Comparison of ENCODE assay signal across 1 cellular context in the genomic region with DNA sequence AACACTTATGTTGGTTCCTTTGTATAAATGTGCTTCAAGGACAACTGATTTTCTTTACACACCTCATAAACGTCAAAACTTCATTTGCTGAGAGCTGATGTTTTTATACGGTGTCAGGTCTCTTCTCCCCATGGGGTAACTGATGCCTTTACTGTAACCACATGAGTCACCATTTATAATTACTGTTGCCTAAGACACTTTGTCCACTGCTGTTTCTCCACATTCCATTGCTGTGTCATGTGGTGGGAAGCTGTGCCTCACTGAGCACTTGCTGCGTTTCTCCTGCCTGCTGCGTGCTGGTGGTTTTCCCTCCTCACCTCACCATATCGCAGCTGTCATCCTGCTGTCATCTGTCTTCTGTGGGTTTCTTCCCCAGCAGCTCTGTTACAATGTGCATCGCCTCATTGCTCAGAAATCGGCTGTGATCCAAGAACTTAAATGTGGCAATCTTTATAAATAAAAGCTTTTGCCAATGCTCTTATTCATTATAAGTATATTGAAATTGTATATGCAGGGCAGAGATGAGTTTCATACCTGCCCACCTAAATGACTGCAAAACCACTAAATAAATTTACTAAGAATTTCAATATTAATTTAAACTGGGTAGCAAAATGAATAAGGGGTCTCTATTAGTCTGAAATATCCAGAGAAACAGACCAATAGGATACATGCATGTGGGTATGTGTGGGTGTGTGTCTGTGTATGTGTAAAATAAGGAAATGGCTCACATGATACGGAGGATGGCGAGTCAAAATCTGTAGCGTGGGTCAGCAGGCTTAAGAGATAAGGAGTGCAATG.
TF ChIP-seq lines count a peak whose summit lies in the region.

No MANE protein-coding gene starts in this region.

TF ChIP-seq in HEK293, 187 proteins besides CTCF, POLR2A, EP300 and RAD21 (continued from another document and continues in another):
- TF ChIP-seq, protein P1, sequence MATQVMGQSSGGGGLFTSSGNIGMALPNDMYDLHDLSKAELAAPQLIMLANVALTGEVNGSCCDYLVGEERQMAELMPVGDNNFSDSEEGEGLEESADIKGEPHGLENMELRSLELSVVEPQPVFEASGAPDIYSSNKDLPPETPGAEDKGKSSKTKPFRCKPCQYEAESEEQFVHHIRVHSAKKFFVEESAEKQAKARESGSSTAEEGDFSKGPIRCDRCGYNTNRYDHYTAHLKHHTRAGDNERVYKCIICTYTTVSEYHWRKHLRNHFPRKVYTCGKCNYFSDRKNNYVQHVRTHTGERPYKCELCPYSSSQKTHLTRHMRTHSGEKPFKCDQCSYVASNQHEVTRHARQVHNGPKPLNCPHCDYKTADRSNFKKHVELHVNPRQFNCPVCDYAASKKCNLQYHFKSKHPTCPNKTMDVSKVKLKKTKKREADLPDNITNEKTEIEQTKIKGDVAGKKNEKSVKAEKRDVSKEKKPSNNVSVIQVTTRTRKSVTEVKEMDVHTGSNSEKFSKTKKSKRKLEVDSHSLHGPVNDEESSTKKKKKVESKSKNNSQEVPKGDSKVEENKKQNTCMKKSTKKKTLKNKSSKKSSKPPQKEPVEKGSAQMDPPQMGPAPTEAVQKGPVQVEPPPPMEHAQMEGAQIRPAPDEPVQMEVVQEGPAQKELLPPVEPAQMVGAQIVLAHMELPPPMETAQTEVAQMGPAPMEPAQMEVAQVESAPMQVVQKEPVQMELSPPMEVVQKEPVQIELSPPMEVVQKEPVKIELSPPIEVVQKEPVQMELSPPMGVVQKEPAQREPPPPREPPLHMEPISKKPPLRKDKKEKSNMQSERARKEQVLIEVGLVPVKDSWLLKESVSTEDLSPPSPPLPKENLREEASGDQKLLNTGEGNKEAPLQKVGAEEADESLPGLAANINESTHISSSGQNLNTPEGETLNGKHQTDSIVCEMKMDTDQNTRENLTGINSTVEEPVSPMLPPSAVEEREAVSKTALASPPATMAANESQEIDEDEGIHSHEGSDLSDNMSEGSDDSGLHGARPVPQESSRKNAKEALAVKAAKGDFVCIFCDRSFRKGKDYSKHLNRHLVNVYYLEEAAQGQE (tag by site-specific recombination; IDR thresholded peaks at IDR 0.05): peak; percentile 59
- peak; percentile 65; the same call in 1 of the 2 replicates for TF ChIP-seq ZFP37 (tag by site-specific recombination; IDR thresholded peaks at IDR 0.05)
- TF ChIP-seq ZNF324 (tag by site-specific recombination; IDR thresholded peaks at IDR 0.05): peak; percentile 94
- TF ChIP-seq ZNF23 (tag by site-specific recombination; IDR thresholded peaks at IDR 0.05; ENCODE audit: borderline replicate concordance): no peak
- TF ChIP-seq ZNF623 (tag by site-specific recombination; IDR thresholded peaks at IDR 0.05): no peak
- peak; percentile 91 for TF ChIP-seq ZNF600 (tag by site-specific recombination; IDR thresholded peaks at IDR 0.05)
- peak; percentile 8; the same call in 1 of the 2 replicates for TF ChIP-seq ZNF426 (tag by site-specific recombination; IDR thresholded peaks at IDR 0.05)
- TF ChIP-seq, protein P2, sequence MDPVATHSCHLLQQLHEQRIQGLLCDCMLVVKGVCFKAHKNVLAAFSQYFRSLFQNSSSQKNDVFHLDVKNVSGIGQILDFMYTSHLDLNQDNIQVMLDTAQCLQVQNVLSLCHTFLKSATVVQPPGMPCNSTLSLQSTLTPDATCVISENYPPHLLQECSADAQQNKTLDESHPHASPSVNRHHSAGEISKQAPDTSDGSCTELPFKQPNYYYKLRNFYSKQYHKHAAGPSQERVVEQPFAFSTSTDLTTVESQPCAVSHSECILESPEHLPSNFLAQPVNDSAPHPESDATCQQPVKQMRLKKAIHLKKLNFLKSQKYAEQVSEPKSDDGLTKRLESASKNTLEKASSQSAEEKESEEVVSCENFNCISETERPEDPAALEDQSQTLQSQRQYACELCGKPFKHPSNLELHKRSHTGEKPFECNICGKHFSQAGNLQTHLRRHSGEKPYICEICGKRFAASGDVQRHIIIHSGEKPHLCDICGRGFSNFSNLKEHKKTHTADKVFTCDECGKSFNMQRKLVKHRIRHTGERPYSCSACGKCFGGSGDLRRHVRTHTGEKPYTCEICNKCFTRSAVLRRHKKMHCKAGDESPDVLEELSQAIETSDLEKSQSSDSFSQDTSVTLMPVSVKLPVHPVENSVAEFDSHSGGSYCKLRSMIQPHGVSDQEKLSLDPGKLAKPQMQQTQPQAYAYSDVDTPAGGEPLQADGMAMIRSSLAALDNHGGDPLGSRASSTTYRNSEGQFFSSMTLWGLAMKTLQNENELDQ (tag by site-specific recombination; IDR thresholded peaks at IDR 0.05; ENCODE audit: low read depth): no peak
- peak; percentile 98 for TF ChIP-seq ZSCAN23 (tag by site-specific recombination; IDR thresholded peaks at IDR 0.05)
- TF ChIP-seq ZBTB8A (tag by site-specific recombination; IDR thresholded peaks at IDR 0.05): peak; percentile 50; the same call in 1 of the 2 replicates
- TF ChIP-seq ZFP69B (tag by site-specific recombination; IDR thresholded peaks at IDR 0.05): peak; percentile 81
- TF ChIP-seq WT1 (tag by site-specific recombination; IDR thresholded peaks at IDR 0.05): peak; percentile 88
- TF ChIP-seq, protein P3, sequence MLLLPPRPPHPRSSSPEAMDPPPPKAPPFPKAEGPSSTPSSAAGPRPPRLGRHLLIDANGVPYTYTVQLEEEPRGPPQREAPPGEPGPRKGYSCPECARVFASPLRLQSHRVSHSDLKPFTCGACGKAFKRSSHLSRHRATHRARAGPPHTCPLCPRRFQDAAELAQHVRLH (tag by site-specific recombination; IDR thresholded peaks at IDR 0.05): no peak
- no peak for TF ChIP-seq ZNF423 (tag by site-specific recombination; IDR thresholded peaks at IDR 0.05)
- TF ChIP-seq ZNF184 (tag by site-specific recombination; IDR thresholded peaks at IDR 0.05): peak; percentile 77; the same call in 1 of the 2 replicates
- TF ChIP-seq ZNF341 (tag by site-specific recombination; IDR thresholded peaks at IDR 0.05; ENCODE audit: low read depth): peak; percentile 44; the same call in 1 of the 2 replicates
- peak; percentile 95 for TF ChIP-seq GLI2 (tag by site-specific recombination; IDR thresholded peaks at IDR 0.05; ENCODE audit: borderline replicate concordance, low read depth)
- peak; percentile 60; the same call in 1 of the 2 replicates for TF ChIP-seq ZNF76 (tag by site-specific recombination; IDR thresholded peaks at IDR 0.05; ENCODE audit: borderline replicate concordance, low read depth)
- TF ChIP-seq MZF1 (tag by site-specific recombination; IDR thresholded peaks at IDR 0.05; ENCODE audit: borderline replicate concordance): peak; percentile 62; the same call in 1 of the 2 replicates
- peak; percentile 95 for TF ChIP-seq SCRT2 (tag by site-specific recombination; IDR thresholded peaks at IDR 0.05)
- TF ChIP-seq HOXA7 (CRISPR knock-in tag; IDR thresholded peaks at IDR 0.05; ENCODE audit: borderline replicate concordance): no peak
- peak; percentile 75 for TF ChIP-seq ZNF2 (tag by site-specific recombination; IDR thresholded peaks at IDR 0.05)
- TF ChIP-seq MEIS1 (CRISPR knock-in tag; IDR thresholded peaks at IDR 0.05; ENCODE audit: borderline replicate concordance): peak; percentile 35; the same call in 1 of the 2 replicates
- TF ChIP-seq ZBTB1 (tag by site-specific recombination; IDR thresholded peaks at IDR 0.05): peak; percentile 98
- TF ChIP-seq, protein P4, sequence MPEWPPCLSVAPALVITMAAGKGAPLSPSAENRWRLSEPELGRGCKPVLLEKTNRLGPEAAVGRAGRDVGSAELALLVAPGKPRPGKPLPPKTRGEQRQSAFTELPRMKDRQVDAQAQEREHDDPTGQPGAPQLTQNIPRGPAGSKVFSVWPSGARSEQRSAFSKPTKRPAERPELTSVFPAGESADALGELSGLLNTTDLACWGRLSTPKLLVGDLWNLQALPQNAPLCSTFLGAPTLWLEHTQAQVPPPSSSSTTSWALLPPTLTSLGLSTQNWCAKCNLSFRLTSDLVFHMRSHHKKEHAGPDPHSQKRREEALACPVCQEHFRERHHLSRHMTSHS (tag by site-specific recombination; IDR thresholded peaks at IDR 0.05): peak; percentile 88; the same call in 1 of the 2 replicates
- peak; percentile 99 for TF ChIP-seq TRIM28 (IDR thresholded peaks at IDR 0.05; ENCODE audit: borderline replicate concordance, low read length)
- TF ChIP-seq ZNF146 (tag by site-specific recombination; IDR thresholded peaks at IDR 0.05): peak; percentile 46; the same call in 1 of the 2 replicates
- peak; percentile 93 for TF ChIP-seq ZNF10 (tag by site-specific recombination; IDR thresholded peaks at IDR 0.05)
- TF ChIP-seq, protein P5, sequence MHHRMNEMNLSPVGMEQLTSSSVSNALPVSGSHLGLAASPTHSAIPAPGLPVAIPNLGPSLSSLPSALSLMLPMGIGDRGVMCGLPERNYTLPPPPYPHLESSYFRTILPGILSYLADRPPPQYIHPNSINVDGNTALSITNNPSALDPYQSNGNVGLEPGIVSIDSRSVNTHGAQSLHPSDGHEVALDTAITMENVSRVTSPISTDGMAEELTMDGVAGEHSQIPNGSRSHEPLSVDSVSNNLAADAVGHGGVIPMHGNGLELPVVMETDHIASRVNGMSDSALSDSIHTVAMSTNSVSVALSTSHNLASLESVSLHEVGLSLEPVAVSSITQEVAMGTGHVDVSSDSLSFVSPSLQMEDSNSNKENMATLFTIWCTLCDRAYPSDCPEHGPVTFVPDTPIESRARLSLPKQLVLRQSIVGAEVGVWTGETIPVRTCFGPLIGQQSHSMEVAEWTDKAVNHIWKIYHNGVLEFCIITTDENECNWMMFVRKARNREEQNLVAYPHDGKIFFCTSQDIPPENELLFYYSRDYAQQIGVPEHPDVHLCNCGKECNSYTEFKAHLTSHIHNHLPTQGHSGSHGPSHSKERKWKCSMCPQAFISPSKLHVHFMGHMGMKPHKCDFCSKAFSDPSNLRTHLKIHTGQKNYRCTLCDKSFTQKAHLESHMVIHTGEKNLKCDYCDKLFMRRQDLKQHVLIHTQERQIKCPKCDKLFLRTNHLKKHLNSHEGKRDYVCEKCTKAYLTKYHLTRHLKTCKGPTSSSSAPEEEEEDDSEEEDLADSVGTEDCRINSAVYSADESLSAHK (tag by site-specific recombination; IDR thresholded peaks at IDR 0.05): peak; percentile 92
- TF ChIP-seq ZNF610 (tag by site-specific recombination; IDR thresholded peaks at IDR 0.05; ENCODE audit: borderline replicate concordance): peak; percentile 74; the same call in 1 of the 2 replicates
- TF ChIP-seq, protein P6, sequence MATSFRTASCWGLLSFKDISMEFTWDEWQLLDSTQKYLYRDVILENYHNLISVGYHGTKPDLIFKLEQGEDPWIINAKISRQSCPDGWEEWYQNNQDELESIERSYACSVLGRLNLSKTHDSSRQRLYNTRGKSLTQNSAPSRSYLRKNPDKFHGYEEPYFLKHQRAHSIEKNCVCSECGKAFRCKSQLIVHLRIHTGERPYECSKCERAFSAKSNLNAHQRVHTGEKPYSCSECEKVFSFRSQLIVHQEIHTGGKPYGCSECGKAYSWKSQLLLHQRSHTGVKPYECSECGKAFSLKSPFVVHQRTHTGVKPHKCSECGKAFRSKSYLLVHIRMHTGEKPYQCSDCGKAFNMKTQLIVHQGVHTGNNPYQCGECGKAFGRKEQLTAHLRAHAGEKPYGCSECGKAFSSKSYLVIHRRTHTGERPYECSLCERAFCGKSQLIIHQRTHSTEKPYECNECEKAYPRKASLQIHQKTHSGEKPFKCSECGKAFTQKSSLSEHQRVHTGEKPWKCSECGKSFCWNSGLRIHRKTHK (tag by site-specific recombination; IDR thresholded peaks at IDR 0.05): no peak
- TF ChIP-seq, protein P7, sequence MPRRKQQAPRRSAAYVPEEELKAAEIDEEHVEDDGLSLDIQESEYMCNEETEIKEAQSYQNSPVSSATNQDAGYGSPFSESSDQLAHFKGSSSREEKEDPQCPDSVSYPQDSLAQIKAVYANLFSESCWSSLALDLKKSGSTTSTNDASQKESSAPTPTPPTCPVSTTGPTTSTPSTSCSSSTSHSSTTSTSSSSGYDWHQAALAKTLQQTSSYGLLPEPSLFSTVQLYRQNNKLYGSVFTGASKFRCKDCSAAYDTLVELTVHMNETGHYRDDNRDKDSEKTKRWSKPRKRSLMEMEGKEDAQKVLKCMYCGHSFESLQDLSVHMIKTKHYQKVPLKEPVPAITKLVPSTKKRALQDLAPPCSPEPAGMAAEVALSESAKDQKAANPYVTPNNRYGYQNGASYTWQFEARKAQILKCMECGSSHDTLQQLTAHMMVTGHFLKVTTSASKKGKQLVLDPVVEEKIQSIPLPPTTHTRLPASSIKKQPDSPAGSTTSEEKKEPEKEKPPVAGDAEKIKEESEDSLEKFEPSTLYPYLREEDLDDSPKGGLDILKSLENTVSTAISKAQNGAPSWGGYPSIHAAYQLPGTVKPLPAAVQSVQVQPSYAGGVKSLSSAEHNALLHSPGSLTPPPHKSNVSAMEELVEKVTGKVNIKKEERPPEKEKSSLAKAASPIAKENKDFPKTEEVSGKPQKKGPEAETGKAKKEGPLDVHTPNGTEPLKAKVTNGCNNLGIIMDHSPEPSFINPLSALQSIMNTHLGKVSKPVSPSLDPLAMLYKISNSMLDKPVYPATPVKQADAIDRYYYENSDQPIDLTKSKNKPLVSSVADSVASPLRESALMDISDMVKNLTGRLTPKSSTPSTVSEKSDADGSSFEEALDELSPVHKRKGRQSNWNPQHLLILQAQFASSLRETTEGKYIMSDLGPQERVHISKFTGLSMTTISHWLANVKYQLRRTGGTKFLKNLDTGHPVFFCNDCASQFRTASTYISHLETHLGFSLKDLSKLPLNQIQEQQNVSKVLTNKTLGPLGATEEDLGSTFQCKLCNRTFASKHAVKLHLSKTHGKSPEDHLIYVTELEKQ (tag by site-specific recombination; IDR thresholded peaks at IDR 0.05; ENCODE audit: borderline replicate concordance): peak; percentile 99
